Comparison of ENCODE assay signal across 12 cellular contexts in genomic region chr6:24926192-24926591, GRCh38. TPM values are rescaled to one million over a fixed set of nuclear protein-coding genes. Genes with fewer than 3 reads are reported as not detected.
DNase-seq lines count a peak whose midpoint lies in the region; TF ChIP-seq lines count a peak whose summit lies in the region.
"Had no signal": no experiment of that assay in that cellular context is flagged by ENCODE, and none has a peak within 500 bp of the region (broad histone marks: within the 10 kb centered on the region; RNA-seq: fewer than 3 reads in every experiment).

No MANE protein-coding gene starts in this region.

- DNase-seq in DMS153 (lab: John Stamatoyannopoulos, UW): peak; percentile 43
- peak; percentile 27 for DNase-seq in fibroblast of villous mesenchyme (ENCODE audit: low read depth)
- DNase-seq in medulla oblongata (ENCODE audit: extremely low spot score): no peak
- DNase-seq in dedifferentiated amniotic fluid mesenchymal stem cell (ENCODE audit: extremely low spot score): no peak
- DNase-seq in MCF 10A (ENCODE audit: unreplicated experiment): no peak
- DNase-seq: Calu3, MM.1S, NCI-H82, SHP77 had no signal

- H3K79me2 ChIP-seq in SU-DHL-6 (ENCODE audit: insufficient read depth, low read length): peaks cover 99% of the 10 kb centered on the region

- no TSS peak for BruUV-seq in MCF 10A (replicated peaks; lab: Mats Ljungman, UMichigan)

- POLR2A ChIA-PET in MCF 10A (lab: Yijun Ruan, JAX): interaction anchor here (1.0 kb wide), 1 partner anchor 61 kb away, joined by 4 read pairs; no protein-coding TSS in a partner anchor

- H3K4me2 ChIP-seq in BLaER1 treated with 17β-estradiol and CSF1 and Interleukin-3, amounts not matched to agents 10 nM and 100 nM: peak overlapping the region; percentile 1 to 91 (median 37); a peak in 19 of 22 replicates
- peak overlapping the region; percentile 22 for H3K4me2 ChIP-seq in SU-DHL-6 (ENCODE audit: low read depth, low read length, poor library complexity, severe bottlenecking)

- H3K27me3 Mint-ChIP-seq in MCF 10A (ENCODE audit: insufficient read depth, unreplicated experiment): no peaks in the 10 kb centered on the region

- peak overlapping the region in 6 of 11 experiments; percentile 20 to 53 (median 35); a peak in 10 of 22 replicates for H3K27ac ChIP-seq in BLaER1 treated with 17β-estradiol and CSF1 and Interleukin-3, amounts not matched to agents 10 nM and 100 nM
- H3K27ac ChIP-seq in SU-DHL-6 (ENCODE audit: low read depth, low read length): peak overlapping the region; percentile 8
- H3K27ac ChIP-seq: right atrium auricular region had no signal

- H3K4me3 ChIP-seq in BLaER1 treated with 17β-estradiol and CSF1 and Interleukin-3, amounts not matched to agents 10 nM and 100 nM: 0 out of 20 replicates have a peak overlapping the region, but pooled peaks of 1 of the 10 experiments have one; percentile 17
- no peak overlapping the region for H3K4me3 ChIP-seq in SU-DHL-6 (ENCODE audit: insufficient read depth, low read length, poor library complexity, severe bottlenecking)
- no peak overlapping the region for H3K4me3 ChIP-seq in fibroblast of villous mesenchyme (ENCODE audit: low read depth, low read length)
- H3K4me3 ChIP-seq: right atrium auricular region had no signal

- intact Hi-C loops in MCF 10A (cut with micrococcal nuclease): no loop called here

- H3K27ac Mint-ChIP-seq in MCF 10A (ENCODE audit: low read depth, unreplicated experiment): no peak overlapping the region

- no peaks in the 10 kb centered on the region for H3K27me3 ChIP-seq in BLaER1 treated with 17β-estradiol and CSF1 and Interleukin-3, amounts not matched to agents 10 nM and 100 nM
- no peaks in the 10 kb centered on the region for H3K27me3 ChIP-seq in SU-DHL-6 (ENCODE audit: low read length)
- H3K27me3 ChIP-seq: right atrium auricular region had no signal

- H2AFZ ChIP-seq in SU-DHL-6 (ENCODE audit: low read depth, low read length, severe bottlenecking): no peak overlapping the region

- peaks cover 52 to 94% (median 77%) of the 10 kb centered on the region in 10 experiments for H3K4me1 ChIP-seq in BLaER1 treated with 17β-estradiol and CSF1 and Interleukin-3, amounts not matched to agents 10 nM and 100 nM

- CTCF ChIA-PET in MCF 10A (lab: Yijun Ruan, JAX): interaction anchor here (0.6 to 1.7 kb wide), 3 partner anchors 21 to 81 kb away, joined by 3 to 7 read pairs (median 4); no protein-coding TSS in a partner anchor

- H3K9me2 ChIP-seq in SU-DHL-6 (replicated peaks; ENCODE audit: insufficient read depth, low read length): no peaks in the 10 kb centered on the region

- H3K4me3 Mint-ChIP-seq in MCF 10A (ENCODE audit: unreplicated experiment): no peak overlapping the region

- TF ChIP-seq CTCF in SU-DHL-6 (IDR thresholded peaks at IDR 0.05; ENCODE audit: insufficient read depth, low read length, poor library complexity, severe bottlenecking) (no peak), fibroblast of villous mesenchyme (IDR thresholded peaks at IDR 0.05; ENCODE audit: insufficient read depth, low read depth, low read length) (no peak), MCF 10A (IDR thresholded peaks at IDR 0.05; ENCODE audit: unreplicated experiment) (no peak)

- no peaks in the 10 kb centered on the region for H3K9me3 ChIP-seq in BLaER1 treated with 17β-estradiol and CSF1 and Interleukin-3, amounts not matched to agents 10 nM and 100 nM (replicated peaks in 1 of 11)
- H3K9me3 ChIP-seq in SU-DHL-6 (ENCODE audit: insufficient read depth, low read length): no peaks in the 10 kb centered on the region
- H3K9me3 ChIP-seq: right atrium auricular region had no signal

- peaks cover 50% of the 10 kb centered on the region for H3F3A ChIP-seq in SU-DHL-6 (ENCODE audit: insufficient read depth)

- peaks cover 8% of the 10 kb centered on the region for H3K9me3 Mint-ChIP-seq in MCF 10A (ENCODE audit: unreplicated experiment)

- H4K20me1 ChIP-seq in BLaER1 treated with 17β-estradiol and CSF1 and Interleukin-3, amounts not matched to agents 10 nM and 100 nM: peaks cover 0 to 11% (median 0%) of the 10 kb centered on the region in 11 experiments; a peak in 3 of 22 replicates
- H4K20me1 ChIP-seq in SU-DHL-6 (ENCODE audit: low read depth, low read length): peaks cover 30% of the 10 kb centered on the region

- H3K4me1 Mint-ChIP-seq in MCF 10A (ENCODE audit: insufficient read depth, unreplicated experiment): peaks cover 6% of the 10 kb centered on the region

- no peak overlapping the region for H3K9ac ChIP-seq in BLaER1 treated with 17β-estradiol and CSF1 and Interleukin-3, amounts not matched to agents 10 nM and 100 nM
- no peak overlapping the region for H3K9ac ChIP-seq in SU-DHL-6 (ENCODE audit: low read length)

- peaks cover 0 to 7% (median 0%) of the 10 kb centered on the region in 11 experiments; a peak in 2 of 22 replicates for H3K36me3 ChIP-seq in BLaER1 treated with 17β-estradiol and CSF1 and Interleukin-3, amounts not matched to agents 10 nM and 100 nM
- peaks cover 22% of the 10 kb centered on the region for H3K36me3 ChIP-seq in SU-DHL-6 (ENCODE audit: low read length)
- H3K36me3 ChIP-seq: right atrium auricular region had no signal

- H3K36me3 Mint-ChIP-seq in MCF 10A (ENCODE audit: insufficient read depth, unreplicated experiment): peaks cover 4% of the 10 kb centered on the region

RNA-seq across cellular contexts. Expression of gene RIPOR2, which starts 9.6 kb away (rescaled TPM):
- total RNA-seq in fibroblast of villous mesenchyme (5.2 and 15.8 TPM in 2 replicates), MCF 10A (2022) (3.5 and 4.9 TPM in 2 replicates)

Comparison
In these comparisons a context has a peak if more than half of its experiments do, and no peak if none do; other contexts are left out.
1. DNase-seq: peak in DMS153 (single experiment) and fibroblast of villous mesenchyme (single experiment); none in medulla oblongata (single experiment), dedifferentiated amniotic fluid mesenchymal stem cell (single experiment) and MCF 10A (single experiment).